In genomic region chr11:74990165-74990564, GRCh38 we compare ENCODE assay signal across 7 cellular contexts. TPM values are rescaled to one million over a fixed set of nuclear protein-coding genes. Genes with fewer than 3 reads are reported as not detected.
DNase-seq lines count a peak whose midpoint lies in the region; ATAC-seq and TF ChIP-seq lines count a peak whose summit lies in the region.
"Not testable (repeated sequence)": the region's sequence is repeated elsewhere in the genome, so short reads cannot be mapped to it uniquely, and the experiment has no call there.

No MANE protein-coding gene starts in this region.

- not testable (repeated sequence) for DNase-seq in PC-3; activated CD4-positive, alpha-beta T cell treated with anti-CD3 and anti-CD28 coated beads for 36 hours

- CTCF ChIA-PET in PC-3 (lab: Charles Lee) = not testable (repeated sequence)
- CTCF ChIA-PET in activated CD4-positive, alpha-beta T cell treated with anti-CD3 and anti-CD28 coated beads for 36 hours (lab: Charles Lee) = interaction anchor here (0.7 to 1.7 kb wide), 3 partner anchors 37 to 61 kb away, joined by 3 to 4 read pairs (median 3); no protein-coding TSS in a partner anchor

- H3K4me3 ChIP-seq in DOHH2 (ENCODE audit: low read length) (peak overlapping the region; percentile 98), Loucy (ENCODE audit: low read length, poor library complexity, severe bottlenecking) (peak overlapping the region; percentile 85), PC-3 (ENCODE audit: low read length) (peak overlapping the region; percentile 94), iPS-20b (ENCODE audit: low read length) (peak overlapping the region; percentile 90; the same call in 1 of the 2 replicates), parathyroid adenoma (ENCODE audit: low read depth, low read length) (peak overlapping the region; percentile 84)

- H3K9me2 ChIP-seq in DOHH2 (replicated peaks; ENCODE audit: control insufficient read depth, low read length); Loucy (replicated peaks; ENCODE audit: low read depth, low read length); PC-3 (replicated peaks; ENCODE audit: low read length): not testable (repeated sequence)

- not testable (repeated sequence) for H4K20me1 ChIP-seq in DOHH2 (ENCODE audit: control insufficient read depth, insufficient read depth, low read depth, low read length); PC-3 (ENCODE audit: low read length)
- peaks cover 35% of the 10 kb centered on the region for H4K20me1 ChIP-seq in Loucy (ENCODE audit: insufficient read depth, low read length, poor library complexity, severe bottlenecking)

- peaks cover 16% of the 10 kb centered on the region for H3F3A ChIP-seq in DOHH2 (ENCODE audit: control insufficient read depth, insufficient read depth)
- not testable (repeated sequence) for H3F3A ChIP-seq in Loucy (ENCODE audit: low read depth); PC-3 (ENCODE audit: low read length, unreplicated experiment)

- peak overlapping the region; percentile 85 for H3K4me3 Mint-ChIP-seq in activated CD4-positive, alpha-beta T cell treated with anti-CD3 and anti-CD28 coated beads for 36 hours
- peak overlapping the region; percentile 96 for H3K4me3 Mint-ChIP-seq in activated naive CD4-positive, alpha-beta T cell treated with anti-CD3 and anti-CD28 coated beads, Interleukin-2, amount 50 U/mL, for 24 hours

- H3K27ac ChIP-seq in DOHH2 (ENCODE audit: low read depth, low read length); PC-3 (ENCODE audit: low read length); iPS-20b (ENCODE audit: low read length); parathyroid adenoma: not testable (repeated sequence)

- H3K4me2 ChIP-seq in DOHH2 (ENCODE audit: low read length) = peak overlapping the region; percentile 90
- peak overlapping the region; percentile 88 for H3K4me2 ChIP-seq in Loucy (ENCODE audit: low read depth, low read length, poor library complexity, severe bottlenecking)
- peak overlapping the region; percentile 89 for H3K4me2 ChIP-seq in PC-3 (ENCODE audit: low read length)
- peak overlapping the region; percentile 81 for H3K4me2 ChIP-seq in parathyroid adenoma (ENCODE audit: low read length)

- not testable (repeated sequence) for H2AFZ ChIP-seq in Loucy (ENCODE audit: low read length); PC-3 (ENCODE audit: low read length); parathyroid adenoma

- BruUV-seq in PC-3 (replicated peaks; lab: Mats Ljungman, UMichigan) = not testable (repeated sequence)

- peaks cover 47% of the 10 kb centered on the region for H3K79me2 ChIP-seq in DOHH2 (ENCODE audit: control insufficient read depth, low read length)
- peaks cover 62% of the 10 kb centered on the region for H3K79me2 ChIP-seq in Loucy (ENCODE audit: insufficient read depth, low read length)
- H3K79me2 ChIP-seq in PC-3 (ENCODE audit: low read length) = peaks cover 34% of the 10 kb centered on the region
- H3K79me2 ChIP-seq in parathyroid adenoma = not testable (repeated sequence)

- not testable (repeated sequence) for H3K36me3 Mint-ChIP-seq in activated CD4-positive, alpha-beta T cell treated with anti-CD3 and anti-CD28 coated beads for 36 hours (ENCODE audit: low read depth); activated naive CD4-positive, alpha-beta T cell treated with anti-CD3 and anti-CD28 coated beads, Interleukin-2, amount 50 U/mL, for 24 hours

- POLR2A ChIA-PET in PC-3 (lab: Charles Lee; ENCODE audit: unreplicated experiment); activated CD4-positive, alpha-beta T cell treated with anti-CD3 and anti-CD28 coated beads for 36 hours (lab: Charles Lee): not testable (repeated sequence)

- peak overlapping the region; percentile 96 for H3K9ac ChIP-seq in Loucy (ENCODE audit: low read depth, low read length, poor library complexity, severe bottlenecking)
- not testable (repeated sequence) for H3K9ac ChIP-seq in PC-3 (ENCODE audit: low read length); iPS-20b (ENCODE audit: low read depth, low read length); parathyroid adenoma

- peaks cover 40% of the 10 kb centered on the region for H3K36me3 ChIP-seq in DOHH2 (ENCODE audit: control insufficient read depth, low read length)
- H3K36me3 ChIP-seq in Loucy (ENCODE audit: insufficient read depth, low read length) = peaks cover 12% of the 10 kb centered on the region; the same call in 1 of the 2 replicates
- not testable (repeated sequence) for H3K36me3 ChIP-seq in PC-3 (ENCODE audit: low read depth, low read length); iPS-20b (ENCODE audit: insufficient read depth, low read depth, low read length); parathyroid adenoma (ENCODE audit: control insufficient read depth, insufficient read depth, low read length)

- peaks cover 41% of the 10 kb centered on the region for H3K4me1 ChIP-seq in DOHH2 (ENCODE audit: control insufficient read depth, low read length)
- H3K4me1 ChIP-seq in Loucy (ENCODE audit: insufficient read depth, low read length, poor library complexity, severe bottlenecking) = peaks cover 44% of the 10 kb centered on the region
- peaks cover 10% of the 10 kb centered on the region for H3K4me1 ChIP-seq in PC-3 (ENCODE audit: insufficient read depth, low read length)
- not testable (repeated sequence) for H3K4me1 ChIP-seq in iPS-20b (ENCODE audit: insufficient read depth, low read length); parathyroid adenoma

- H3K4me1 Mint-ChIP-seq in activated CD4-positive, alpha-beta T cell treated with anti-CD3 and anti-CD28 coated beads for 36 hours = peaks cover 38% of the 10 kb centered on the region
- peaks cover 27% of the 10 kb centered on the region for H3K4me1 Mint-ChIP-seq in activated naive CD4-positive, alpha-beta T cell treated with anti-CD3 and anti-CD28 coated beads, Interleukin-2, amount 50 U/mL, for 24 hours

- not testable (repeated sequence) for TF ChIP-seq CTCF in DOHH2 (IDR thresholded peaks at IDR 0.05; ENCODE audit: low read depth, low read length, poor library complexity, severe bottlenecking); Loucy (conservative IDR thresholded peaks at IDR 0.05; ENCODE audit: low read length); PC-3 (conservative IDR thresholded peaks at IDR 0.05; ENCODE audit: low read depth, low read length); parathyroid adenoma (IDR thresholded peaks at IDR 0.05)

- not testable (repeated sequence) for H3K9me3 Mint-ChIP-seq in activated CD4-positive, alpha-beta T cell treated with anti-CD3 and anti-CD28 coated beads for 36 hours (ENCODE audit: low read depth); activated naive CD4-positive, alpha-beta T cell treated with anti-CD3 and anti-CD28 coated beads, Interleukin-2, amount 50 U/mL, for 24 hours

- H3K27me3 Mint-ChIP-seq in activated CD4-positive, alpha-beta T cell treated with anti-CD3 and anti-CD28 coated beads for 36 hours; activated naive CD4-positive, alpha-beta T cell treated with anti-CD3 and anti-CD28 coated beads, Interleukin-2, amount 50 U/mL, for 24 hours: not testable (repeated sequence)

- not testable (repeated sequence) for H3K27me3 ChIP-seq in DOHH2 (ENCODE audit: control insufficient read depth, low read length); Loucy (ENCODE audit: insufficient read depth, low read length, poor library complexity, severe bottlenecking); PC-3 (ENCODE audit: low read length); iPS-20b (ENCODE audit: insufficient read depth, low read length); parathyroid adenoma (ENCODE audit: control insufficient read depth, insufficient read depth, low read length)

- not testable (repeated sequence) for H3K27ac Mint-ChIP-seq in activated CD4-positive, alpha-beta T cell treated with anti-CD3 and anti-CD28 coated beads for 36 hours; activated naive CD4-positive, alpha-beta T cell treated with anti-CD3 and anti-CD28 coated beads, Interleukin-2, amount 50 U/mL, for 24 hours

- ATAC-seq in PC-3; activated CD4-positive, alpha-beta T cell treated with anti-CD3 and anti-CD28 coated beads for 36 hours: not testable (repeated sequence)

- intact Hi-C loops in PC-3 (cut with micrococcal nuclease); activated CD4-positive, alpha-beta T cell treated with anti-CD3 and anti-CD28 coated beads for 36 hours (cut with DNase I, micrococcal nuclease): not testable (repeated sequence)

- H3K9me3 ChIP-seq in DOHH2 (ENCODE audit: control insufficient read depth, insufficient read depth, low read length); Loucy (ENCODE audit: insufficient read depth, low read depth, low read length); PC-3 (ENCODE audit: low read length); iPS-20b (ENCODE audit: insufficient read depth, low read depth, low read length); parathyroid adenoma (ENCODE audit: control insufficient read depth, low read length): not testable (repeated sequence)

RNA-seq across cellular contexts. Expression of gene NEU3, which starts 1.4 kb away (rescaled TPM):
- 15.7 and 16.1 TPM in 2 replicates for total RNA-seq in PC-3 (2014; rRNA removed)
- total RNA-seq in activated CD4-positive, alpha-beta T cell treated with anti-CD3 and anti-CD28 coated beads for 36 hours = 10 to 100 TPM; 12.0 to 13.9 TPM

RNA-seq across cellular contexts. Expression of gene SPCS2, which starts 41.1 kb away (rescaled TPM):
- 129 and 142 TPM in 2 replicates for total RNA-seq in PC-3 (2014; rRNA removed)
- 100 to 1,000 TPM; 124 to 131 TPM for total RNA-seq in activated CD4-positive, alpha-beta T cell treated with anti-CD3 and anti-CD28 coated beads for 36 hours

RNA-seq across cellular contexts. Expression of gene XRRA1, which starts 41.3 kb away (rescaled TPM):
- total RNA-seq in PC-3 (2014; rRNA removed) = 18.1 and 23.5 TPM in 2 replicates
- total RNA-seq in activated CD4-positive, alpha-beta T cell treated with anti-CD3 and anti-CD28 coated beads for 36 hours = 10 to 100 TPM in 1 of 2 experiments, 1 to 10 TPM in 1; 7.8 to 11.9 TPM
